In genomic region chr1:7441442-7441841, GRCh38 we compare ENCODE assay signal across 16 cellular contexts.
A peak's percentile ranks its signal among the peaks of the same experiment; 100 is the strongest.
DNase-seq lines count a peak whose midpoint lies in the region; ATAC-seq, FAIRE-seq and TF ChIP-seq lines count a peak whose summit lies in the region.
"Had no signal": no experiment of that assay in that cellular context is flagged by ENCODE, and none has a peak within 500 bp of the region (broad histone marks: within the 10 kb centered on the region; RNA-seq: fewer than 3 reads in every experiment).

No MANE protein-coding gene starts in this region.

- ATAC-seq in left ventricle myocardium superior (peak; percentile 15), sciatic nerve (peak; percentile 20), gastroesophageal sphincter (no peak)
- ATAC-seq: A549; CD8-positive, alpha-beta T cell; GM23338 had no signal

- H3K27ac ChIP-seq in right atrium auricular region (no peak overlapping the region), gastroesophageal sphincter (no peak overlapping the region)
- H3K27ac ChIP-seq: 22Rv1 had no signal

- peaks cover 12% of the 10 kb centered on the region for H3K4me1 Mint-ChIP-seq in type B pancreatic cell (ENCODE audit: unreplicated experiment)
- H3K4me1 Mint-ChIP-seq: GM23338 had no signal

- intact Hi-C loops in left ventricle myocardium superior (cut with micrococcal nuclease): no loop called here
- intact Hi-C loops in sciatic nerve (cut with DNase I): no loop called here

- no peaks in the 10 kb centered on the region for H3K9me3 ChIP-seq in right atrium auricular region
- H3K9me3 ChIP-seq in gastroesophageal sphincter: no peaks in the 10 kb centered on the region
- H3K9me3 ChIP-seq: A549 had no signal

- no peaks in the 10 kb centered on the region for H3K27me3 ChIP-seq in right atrium auricular region
- H3K27me3 ChIP-seq in bronchial epithelial cell (ENCODE audit: control insufficient read depth, insufficient read depth, low read length): peaks cover 3% of the 10 kb centered on the region
- H3K27me3 ChIP-seq in gastroesophageal sphincter: no peaks in the 10 kb centered on the region

- no peaks in the 10 kb centered on the region for H3K27me3 Mint-ChIP-seq in type B pancreatic cell

- TF ChIP-seq CTCF in right atrium auricular region (IDR thresholded peaks at IDR 0.05): no peak
- no peak for TF ChIP-seq CTCF in bronchial epithelial cell (IDR thresholded peaks at IDR 0.05; ENCODE audit: insufficient read depth, low read length, severe bottlenecking)
- no peak for TF ChIP-seq CTCF in type B pancreatic cell (conservative IDR thresholded peaks at IDR 0.05)
- no peak for TF ChIP-seq CTCF in gastroesophageal sphincter (IDR thresholded peaks at IDR 0.05)

- H3K4me3 Mint-ChIP-seq in type B pancreatic cell: no peak overlapping the region
- H3K4me3 Mint-ChIP-seq: CD8-positive, alpha-beta T cell; GM23338 had no signal

- TF ChIP-seq EP300 in gastroesophageal sphincter (IDR thresholded peaks at IDR 0.05): no peak

- peak; percentile 72 for FAIRE-seq in bronchial epithelial cell (lab: Jason Lieb, UNC)
- FAIRE-seq: A549, H54 had no signal

- no peaks in the 10 kb centered on the region for H3K36me3 ChIP-seq in right atrium auricular region
- no peaks in the 10 kb centered on the region for H3K36me3 ChIP-seq in bronchial epithelial cell (ENCODE audit: control insufficient read depth, insufficient read depth, low read length)
- no peaks in the 10 kb centered on the region for H3K36me3 ChIP-seq in gastroesophageal sphincter

- H3K4me1 ChIP-seq in right atrium auricular region (no peaks in the 10 kb centered on the region), gastroesophageal sphincter (no peaks in the 10 kb centered on the region)
- H3K4me1 ChIP-seq: A549 had no signal

- WGBS in gastroesophageal sphincter (ENCODE audit: low coverage in 1 of 2), 2 donors: 71% methylated on average over 9 of the region's 14 CpGs; no CpG with 5 or more reads in 1 of the 2 donors

- H3K9me3 Mint-ChIP-seq in type B pancreatic cell: no peaks in the 10 kb centered on the region
- H3K9me3 Mint-ChIP-seq: CD8-positive, alpha-beta T cell; GM23338 had no signal

- no peak for TF ChIP-seq POLR2A in gastroesophageal sphincter (IDR thresholded peaks at IDR 0.05)

- peak overlapping the region; percentile 39 for H3K27ac Mint-ChIP-seq in type B pancreatic cell
- H3K27ac Mint-ChIP-seq: CD8-positive, alpha-beta T cell; GM23338 had no signal

- DNase-seq in left ventricle myocardium superior: no peak
- DNase-seq in right atrium auricular region (ENCODE audit: low spot score): no peak
- DNase-seq in bronchial epithelial cell (ENCODE audit: low read depth): no peak
- no peak for DNase-seq in sciatic nerve (ENCODE audit: low spot score)
- no peak for DNase-seq in type B pancreatic cell (ENCODE audit: extremely low spot score, unreplicated experiment)
- no peak for DNase-seq in dedifferentiated amniotic fluid mesenchymal stem cell (ENCODE audit: extremely low spot score)
- DNase-seq in NCI-H1048 (lab: John Stamatoyannopoulos, UW): no peak
- DNase-seq: AML-193; Calu3; CD8-positive, alpha-beta T cell; GF-D8 had no signal

- H3K4me3 ChIP-seq in right atrium auricular region (no peak overlapping the region), bronchial epithelial cell (ENCODE audit: low read depth, low read length) (no peak overlapping the region), gastroesophageal sphincter (no peak overlapping the region)
- H3K4me3 ChIP-seq: A549, GM23338 had no signal

- no peaks in the 10 kb centered on the region for H3K36me3 Mint-ChIP-seq in type B pancreatic cell
- H3K36me3 Mint-ChIP-seq: CD8-positive, alpha-beta T cell had no signal
